In the genomic region with DNA sequence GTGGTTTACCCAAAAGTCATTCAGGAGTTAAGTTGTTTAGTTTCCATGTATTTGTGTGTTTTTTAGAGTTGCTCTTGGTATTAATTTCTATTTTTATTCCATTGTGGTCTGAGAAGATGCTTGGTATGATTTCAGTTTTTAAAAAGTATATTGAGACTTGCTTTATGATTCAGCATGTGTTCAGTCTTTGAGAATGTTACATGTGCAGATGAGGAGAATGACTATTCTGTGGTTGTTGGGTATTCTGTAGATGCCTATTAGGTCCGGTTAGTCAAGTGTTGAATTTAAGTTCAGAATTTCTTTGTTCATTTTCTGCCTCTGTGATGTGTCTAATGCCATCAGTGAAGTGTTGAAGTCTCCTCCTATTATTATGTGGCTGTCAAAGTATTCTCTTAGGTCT, we compare ENCODE assay signal across 1 cellular context.
TF ChIP-seq lines count a peak whose summit lies in the region.

No MANE protein-coding gene starts in this region.

TF ChIP-seq in IMR-90, 13 proteins besides CTCF, POLR2A, EP300 and RAD21 (continued from another document):
- TF ChIP-seq MAFK (IDR thresholded peaks at IDR 0.05; ENCODE audit: low read depth, low read length): no peak
